In genomic region chr4:70754470-70754869, GRCh38 we compare ENCODE assay signal across 12 cellular contexts. TPM values are rescaled to one million over a fixed set of nuclear protein-coding genes. Genes with fewer than 3 reads are reported as not detected.
A peak's percentile ranks its signal among the peaks of the same experiment; 100 is the strongest.
DNase-seq lines count a peak whose midpoint lies in the region; ATAC-seq and TF ChIP-seq lines count a peak whose summit lies in the region.
"Had no signal": no experiment of that assay in that cellular context is flagged by ENCODE, and none has a peak within 500 bp of the region (broad histone marks: within the 10 kb centered on the region; RNA-seq: fewer than 3 reads in every experiment).

No MANE protein-coding gene starts in this region.

- H3K27ac ChIP-seq in substantia nigra (ENCODE audit: low read depth, low read length, poor library complexity, severe bottlenecking): no peak overlapping the region
- no peak overlapping the region for H3K27ac ChIP-seq in mesendoderm (ENCODE audit: low read depth, low read length)
- H3K27ac ChIP-seq in uterus: no peak overlapping the region
- H3K27ac ChIP-seq in PC-3 (ENCODE audit: low read length): no peak overlapping the region

- H4K20me1 ChIP-seq in PC-3 (ENCODE audit: low read length): 0 out of 2 replicates have a peak, but pooled peaks cover 4% of the 10 kb centered on the region

- no peak overlapping the region for H2BK5ac ChIP-seq in mesendoderm (ENCODE audit: low read length)

- CTCF ChIA-PET in PC-3 (lab: Charles Lee): interaction anchor here (0.6 kb wide), 1 partner anchor 51 kb away, joined by 3 read pairs; no protein-coding TSS in a partner anchor

- no peak overlapping the region for H4K5ac ChIP-seq in mesendoderm (ENCODE audit: low read length)

- H3K27me3 ChIP-seq in mesendoderm (ENCODE audit: insufficient read depth, low read length, poor library complexity) (no peaks in the 10 kb centered on the region), uterus (no peaks in the 10 kb centered on the region), PC-3 (ENCODE audit: low read length) (no peaks in the 10 kb centered on the region)

- peaks cover 3% of the 10 kb centered on the region for H3K79me1 ChIP-seq in mesendoderm (ENCODE audit: low read length)

- no peak overlapping the region for H3K23ac ChIP-seq in mesendoderm (ENCODE audit: low read length)

- no peaks in the 10 kb centered on the region for H3K4me1 ChIP-seq in mesendoderm (ENCODE audit: control insufficient read depth, low read depth, low read length)
- H3K4me1 ChIP-seq in uterus: peaks cover 0 to 7% of the 10 kb centered on the region in 2 donors
- H3K4me1 ChIP-seq in PC-3 (ENCODE audit: insufficient read depth, low read length): no peaks in the 10 kb centered on the region

- no TSS peak for BruUV-seq in PC-3 (replicated peaks; lab: Mats Ljungman, UMichigan)

- POLR2A ChIA-PET in PC-3 (lab: Charles Lee; ENCODE audit: unreplicated experiment): no interaction called here

- no peak overlapping the region for H2BK120ac ChIP-seq in mesendoderm (ENCODE audit: low read depth, low read length)

- DNase-seq in pons (ENCODE audit: low spot score) (peak; percentile 44), substantia nigra (lab: John Stamatoyannopoulos, UW) (no peak), mesendoderm (no peak), uterus (no peak), PC-3 (no peak)
- DNase-seq: activated CD4-positive, alpha-beta memory T cell treated with anti-CD3 and anti-CD28 coated beads for 36 hours; DMS79; NCI-H1092 treated with DMSO at 0.1 percent for 48 hours had no signal

- WGBS in mesendoderm (ENCODE audit: extremely low coverage, insufficient coverage, low lambda C conversion rate): no CpG with 5 or more reads among the region's 1 CpG

- ATAC-seq in GM18873 (IDR thresholded peaks at IDR 0.05; ENCODE audit: low FRiP score, unreplicated experiment) (peak; percentile 54), HG02610 (IDR thresholded peaks at IDR 0.05; ENCODE audit: unreplicated experiment) (peak; percentile 57), HG03558 (IDR thresholded peaks at IDR 0.05; ENCODE audit: extremely low read depth, unreplicated experiment) (peak; percentile 43), PC-3 (no peak)
- ATAC-seq: Right ventricle myocardium inferior had no signal

- H3K36me3 ChIP-seq in mesendoderm (ENCODE audit: control insufficient read depth, insufficient read depth, low read length): no peaks in the 10 kb centered on the region
- no peaks in the 10 kb centered on the region for H3K36me3 ChIP-seq in uterus
- H3K36me3 ChIP-seq in PC-3 (ENCODE audit: low read depth, low read length): no peaks in the 10 kb centered on the region

- TF ChIP-seq CTCF in uterus (IDR thresholded peaks at IDR 0.05) (no peak), PC-3 (conservative IDR thresholded peaks at IDR 0.05; ENCODE audit: low read depth, low read length) (no peak)

- no peaks in the 10 kb centered on the region for H3F3A ChIP-seq in PC-3 (ENCODE audit: low read length, unreplicated experiment)

- no peaks in the 10 kb centered on the region for H3K79me2 ChIP-seq in mesendoderm (ENCODE audit: control insufficient read depth, insufficient read depth, low read length)
- H3K79me2 ChIP-seq in PC-3 (ENCODE audit: low read length): peaks cover 17% of the 10 kb centered on the region; the same call in 1 of the 2 replicates

- no peak for TF ChIP-seq POLR2A in uterus (IDR thresholded peaks at IDR 0.05)

- no peaks in the 10 kb centered on the region for H3K9me2 ChIP-seq in PC-3 (replicated peaks; ENCODE audit: low read length)

- H4K8ac ChIP-seq in mesendoderm (ENCODE audit: low read depth, low read length): no peak overlapping the region

- no peak overlapping the region for H2AFZ ChIP-seq in PC-3 (ENCODE audit: low read length)

- no peak overlapping the region for H3K4ac ChIP-seq in mesendoderm (ENCODE audit: low read depth, low read length)

- H3K9ac ChIP-seq in mesendoderm (ENCODE audit: low read length): no peak overlapping the region
- H3K9ac ChIP-seq in PC-3 (ENCODE audit: low read length): no peak overlapping the region

- intact Hi-C loops in uterus (cut with DNase I; ENCODE audit: low total_unique reads): no loop called here
- intact Hi-C loops in PC-3 (cut with micrococcal nuclease): loop anchor here (10.0 kb wide), 1 partner anchor 60 kb away; no protein-coding TSS in a partner anchor

- no peak overlapping the region for H2AK5ac ChIP-seq in mesendoderm (ENCODE audit: low read length)

- no peak overlapping the region for H3K56ac ChIP-seq in mesendoderm (ENCODE audit: low read length)

- H3K4me3 ChIP-seq in mesendoderm (ENCODE audit: low read length) (no peak overlapping the region), uterus (no peak overlapping the region), PC-3 (ENCODE audit: low read length) (no peak overlapping the region)

- H3K18ac ChIP-seq in mesendoderm (ENCODE audit: low read length): no peak overlapping the region

- H3K4me2 ChIP-seq in mesendoderm (ENCODE audit: low read length) (no peak overlapping the region), PC-3 (ENCODE audit: low read length) (no peak overlapping the region)

- H3K9me3 ChIP-seq in uterus: no peaks in the 10 kb centered on the region
- H3K9me3 ChIP-seq in PC-3 (ENCODE audit: low read length): no peaks in the 10 kb centered on the region

- no peak overlapping the region for H2BK15ac ChIP-seq in mesendoderm (replicated peaks; ENCODE audit: low read depth)

RNA-seq across cellular contexts. Expression of gene RUFY3, which starts 32.7 kb away (rescaled TPM):
- 20.6 TPM for polyA plus RNA-seq in mesendoderm (2013, experiment 1 of 2)
- polyA plus RNA-seq in mesendoderm (2013, experiment 2 of 2): 20.0 TPM
- 100 to 1,000 TPM in 2 of 4 donors, 10 to 100 TPM in 2; 25.4 to 137 (median 75.9) TPM for total RNA-seq in uterus
- 22.1 and 25.6 TPM in 2 replicates for total RNA-seq in PC-3 (2014; rRNA removed)
